In the genomic region with DNA sequence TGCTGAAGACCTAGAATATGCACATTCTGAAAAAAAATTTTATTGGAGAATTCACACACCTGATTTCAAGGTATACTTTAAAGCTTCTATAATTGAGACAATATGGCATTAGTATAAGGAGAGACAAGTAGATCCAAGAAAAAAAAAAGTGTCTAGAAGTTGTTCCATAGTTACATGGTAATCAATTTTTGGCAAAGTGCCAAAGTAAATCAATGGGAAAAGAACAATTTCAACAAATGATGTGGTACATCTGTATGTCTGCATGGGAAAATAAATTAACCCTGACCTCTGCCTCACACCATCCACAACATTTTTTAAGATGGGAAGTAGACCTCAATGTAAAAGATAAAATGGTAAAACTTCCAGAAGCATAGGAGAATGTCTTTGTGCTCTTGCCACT, we compare ENCODE assay signal across 29 cellular contexts.
"Had no signal": no experiment of that assay in that cellular context is flagged by ENCODE, and none has a peak within 500 bp of the region (broad histone marks: within the 10 kb centered on the region; RNA-seq: fewer than 3 reads in every experiment).

No MANE protein-coding gene starts in this region.

- H3K4me1 ChIP-seq: left lung, lower lobe of right lung, prostate gland, stomach, testis, thyroid gland, transverse colon, upper lobe of left lung, vagina had no signal

- FAIRE-seq: islet of Langerhans had no signal

- ATAC-seq: left colon; left lung; lower lobe of right lung; naive thymus-derived CD8-positive, alpha-beta T cell; pancreas; right cardiac atrium; sciatic nerve; stimulated activated naive B cell treated with anti-CD40 and anti-IgM and Interleukin-4, amounts not matched to agents 10 μg/mL and 1 μg/mL and 100 μg/mL, for 72 hours; stimulated activated naive CD8-positive, alpha-beta T cell treated with anti-CD3 and anti-CD28 coated beads, Interleukin-15, Interleukin-2, amounts not matched to agents 100 U/mL and 50 U/mL, for 24 hours had no signal

- H3K27me3 ChIP-seq: left lung, pancreas, stomach, testis, thyroid gland, transverse colon, upper lobe of left lung, vagina had no signal

- H3K36me3 ChIP-seq: left lung, lower lobe of right lung, pancreas, prostate gland, stomach, thyroid gland, transverse colon, upper lobe of left lung, vagina had no signal

- H3K4me3 ChIP-seq: left lung, lower lobe of right lung, pancreas, prostate gland, skin epidermis, stomach, testis, thyroid gland, transverse colon, upper lobe of left lung, vagina had no signal

- H3K27ac ChIP-seq: left lung, lower lobe of right lung, pancreas, prostate gland, skin epidermis, stomach, testis, thyroid gland, transverse colon, upper lobe of left lung, vagina had no signal

- DNase-seq: immature natural killer cell; kidney; left colon; left lung; lower lobe of right lung; mammary epithelial cell; mesenchymal stem cell; naive thymus-derived CD8-positive, alpha-beta T cell; nucleus accumbens; pancreas; posterior cingulate gyrus; retina; right cardiac atrium; stimulated activated CD4-positive, alpha-beta T cell treated with anti-CD3 and anti-CD28 coated beads, Interleukin-12 subunit alpha, Interleukin-12 subunit beta, amount 100 ng/mL, for 4 hours; stimulated activated CD4-positive, alpha-beta T cell treated with anti-CD3 and anti-CD28 coated beads, Interleukin-15, amount 100 ng/mL, for 24 hours; stimulated activated CD4-positive, alpha-beta T cell treated with anti-CD3 and anti-CD28 coated beads, Interleukin-2, amount 100 ng/mL, for 24 hours; stimulated activated CD4-positive, alpha-beta T cell treated with anti-CD3 and anti-CD28 coated beads, Interleukin-4, amount 100 ng/mL, for 1 hour; stimulated activated naive B cell treated with anti-CD40 and anti-IgM and Interleukin-4, amounts not matched to agents 10 μg/mL and 1 μg/mL and 100 μg/mL, for 72 hours; stimulated activated naive CD8-positive, alpha-beta T cell treated with anti-CD3 and anti-CD28 coated beads, Interleukin-15, Interleukin-2, amounts not matched to agents 100 U/mL and 50 U/mL, for 24 hours; stomach; testis; thyroid gland; transverse colon; upper lobe of left lung had no signal

- H3K9me3 ChIP-seq: left lung, lower lobe of right lung, pancreas, prostate gland, stomach, testis, thyroid gland, transverse colon, upper lobe of left lung, vagina had no signal
